ENCODE assay signal across 1 cellular context in genomic region chr13:109761695-109762094, GRCh38.
TF ChIP-seq lines count a peak whose summit lies in the region.

No MANE protein-coding gene starts in this region.

TF ChIP-seq in HepG2, 621 proteins besides CTCF, POLR2A, EP300 and RAD21 (continued from another document):
- TF ChIP-seq SNAI1 (CRISPR knock-in tag; IDR thresholded peaks at IDR 0.05; ENCODE audit: borderline replicate concordance), result no peak
- no peak for TF ChIP-seq HNRNPH1 (optimal IDR thresholded peaks at IDR 0.05; ENCODE audit: low read depth, low read length)
- no peak for TF ChIP-seq ZBTB1 (CRISPR knock-in tag; IDR thresholded peaks at IDR 0.05; ENCODE audit: borderline replicate concordance)
TF ChIP-seq in HepG2: peak in this region for 0.
